In the genomic region with DNA sequence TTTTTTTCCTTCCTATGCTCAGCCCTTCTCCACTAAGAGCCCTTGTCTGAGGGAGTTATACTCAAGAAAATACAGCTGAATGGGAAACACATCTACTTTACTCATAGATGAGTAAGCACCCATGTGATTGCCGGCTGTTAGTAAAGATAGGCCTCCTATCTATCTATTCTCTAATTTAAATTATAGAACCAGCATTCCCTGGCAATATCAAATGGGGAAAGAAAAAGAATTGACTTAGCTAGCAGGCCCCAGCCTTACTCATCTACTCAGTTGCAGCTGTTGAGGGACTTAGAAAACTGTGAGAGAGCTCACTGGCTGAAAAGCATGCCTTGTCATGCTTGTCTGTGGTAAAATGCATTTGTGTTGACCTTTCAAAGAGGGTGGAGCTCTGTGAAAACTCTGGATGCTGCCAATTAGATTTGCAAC, we compare ENCODE assay signal across 11 cellular contexts.
A peak's percentile ranks its signal among the peaks of the same experiment; 100 is the strongest.
DNase-seq lines count a peak whose midpoint lies in the region; ATAC-seq and FAIRE-seq lines count a peak whose summit lies in the region.
"Had no signal": no experiment of that assay in that cellular context is flagged by ENCODE, and none has a peak within 500 bp of the region (broad histone marks: within the 10 kb centered on the region; RNA-seq: fewer than 3 reads in every experiment).

No MANE protein-coding gene starts in this region.

- H3K27me3 ChIP-seq in adipocyte (replicated peaks; ENCODE audit: control insufficient read depth, insufficient read depth, low read length), result no peaks in the 10 kb centered on the region

- H3K9me3 ChIP-seq in adipocyte (ENCODE audit: control insufficient read depth, low read length), result no peaks in the 10 kb centered on the region

- DNase-seq in HS-5 (ENCODE audit: low read depth), result peak; percentile 54
- peak; percentile 47 for DNase-seq in adipocyte (ENCODE audit: low read depth)
- peak; percentile 49 for DNase-seq in hepatic stellate cell (ENCODE audit: low spot score)
- peak; percentile 5 for DNase-seq in urothelium cell line (ENCODE audit: low spot score)
- DNase-seq in NOMO-1 treated with dmso at 0.1 percent for 144 hours (lab: John Stamatoyannopoulos, UW; ENCODE audit: unreplicated experiment), result no peak
- DNase-seq: activated CD4-positive, alpha-beta T cell treated with anti-CD3 and anti-CD28 coated beads for 36 hours; NCI-H2171 treated with DMSO at 0.1 percent for 48 hours had no signal

- peaks cover 24% of the 10 kb centered on the region for H3K4me1 ChIP-seq in adipocyte (ENCODE audit: control insufficient read depth, insufficient read depth, low read length)

- FAIRE-seq in urothelium cell line (lab: Jason Lieb, UNC), result no peak

- peak overlapping the region; percentile 20 for H3K9ac ChIP-seq in adipocyte (ENCODE audit: low read length)

- peaks cover 65% of the 10 kb centered on the region for H3K36me3 ChIP-seq in adipocyte (ENCODE audit: control insufficient read depth, insufficient read depth, low read length, severe bottlenecking)

- no peak overlapping the region for H3K4me3 ChIP-seq in adipocyte (ENCODE audit: low read length)
- H3K4me3 ChIP-seq: SK-N-MC had no signal

- ATAC-seq in HG02588 (IDR thresholded peaks at IDR 0.05; ENCODE audit: unreplicated experiment) (no peak), GM19455 (IDR thresholded peaks at IDR 0.05; ENCODE audit: unreplicated experiment) (no peak)
- ATAC-seq: activated CD4-positive, alpha-beta T cell treated with anti-CD3 and anti-CD28 coated beads for 36 hours; activated naive CD4-positive, alpha-beta T cell treated with anti-CD3 and anti-CD28 coated beads, Interleukin-2, amount 50 U/mL, for 72 hours had no signal
